10 cellular contexts compared by ENCODE assay signal in genomic region chr4:140296871-140297570, GRCh38.
DNase-seq lines count a peak whose midpoint lies in the region; ATAC-seq, FAIRE-seq and TF ChIP-seq lines count a peak whose summit lies in the region.
"Had no signal": no experiment of that assay in that cellular context is flagged by ENCODE, and none has a peak within 500 bp of the region (broad histone marks: within the 10 kb centered on the region; RNA-seq: fewer than 3 reads in every experiment).

No MANE protein-coding gene starts in this region.

- no peaks in the 10 kb centered on the region for H3K9me3 Mint-ChIP-seq in naive thymus-derived CD4-positive, alpha-beta T cell

- DNase-seq in HTR-8/SVneo (ENCODE audit: insufficient read length, low spot score) (no peak), NCI-H748 (lab: John Stamatoyannopoulos, UW; ENCODE audit: unreplicated experiment) (peak; percentile 64), esophagus muscularis mucosa (ENCODE audit: extremely low spot score) (no peak), sigmoid colon (no peak)
- DNase-seq in naive thymus-derived CD4-positive, alpha-beta T cell, result no peak
- DNase-seq: activated CD8-positive, alpha-beta memory T cell treated with anti-CD3 and anti-CD28 coated beads, Interleukin-2, amount 10 ng/mL, durations not matched to agents 7 days and 5 days; NCI-H774 had no signal

- TF ChIP-seq EP300 in esophagus muscularis mucosa (IDR thresholded peaks at IDR 0.05) (no peak), sigmoid colon (IDR thresholded peaks at IDR 0.05) (no peak)

- intact Hi-C loops in esophagus muscularis mucosa (cut with DNase I) (no loop called here), sigmoid colon (cut with DNase I) (no loop called here)
- intact Hi-C loops in naive thymus-derived CD4-positive, alpha-beta T cell (cut with micrococcal nuclease), result no loop called here

- no peak overlapping the region for H3K4me3 Mint-ChIP-seq in naive thymus-derived CD4-positive, alpha-beta T cell
- H3K4me3 Mint-ChIP-seq: activated CD8-positive, alpha-beta memory T cell treated with anti-CD3 and anti-CD28 coated beads, Interleukin-2, amount 10 ng/mL, durations not matched to agents 7 days and 5 days had no signal

- TF ChIP-seq POLR2A in esophagus muscularis mucosa (IDR thresholded peaks at IDR 0.05; ENCODE audit: low read depth) (no peak), sigmoid colon (IDR thresholded peaks at IDR 0.05) (no peak)

- no peak for ATAC-seq in HG02981 (IDR thresholded peaks at IDR 0.05; ENCODE audit: unreplicated experiment)
- ATAC-seq in GM18873 (IDR thresholded peaks at IDR 0.05; ENCODE audit: low FRiP score, unreplicated experiment), result no peak
- no peak for ATAC-seq in naive thymus-derived CD4-positive, alpha-beta T cell
- ATAC-seq: activated CD8-positive, alpha-beta memory T cell treated with anti-CD3 and anti-CD28 coated beads, Interleukin-2, amount 10 ng/mL, durations not matched to agents 7 days and 5 days had no signal

- TF ChIP-seq CTCF in esophagus muscularis mucosa (IDR thresholded peaks at IDR 0.05) (no peak), sigmoid colon (IDR thresholded peaks at IDR 0.05) (no peak)

- peaks cover 0 to 15% (median 0%) of the 10 kb centered on the region in 5 donors for H3K27me3 Mint-ChIP-seq in naive thymus-derived CD4-positive, alpha-beta T cell

- peak overlapping the region in 2 of 4 donors; percentile 3 to 30 for H3K4me3 ChIP-seq in esophagus muscularis mucosa
- peak overlapping the region in 1 of 4 donors; percentile 9 for H3K4me3 ChIP-seq in sigmoid colon
- no peak overlapping the region for H3K4me3 ChIP-seq in naive thymus-derived CD4-positive, alpha-beta T cell (ENCODE audit: low read length)

- WGBS in esophagus muscularis mucosa, result 66% methylated on average over 10 of the region's 10 CpGs
- WGBS in sigmoid colon, 2 donors, result 44 to 60% methylated on average over 10 of the region's 10 CpGs

- peak; percentile 74 for FAIRE-seq in HTR-8/SVneo (lab: Jason Lieb, UNC)

- H3K36me3 Mint-ChIP-seq in naive thymus-derived CD4-positive, alpha-beta T cell, result no peaks in the 10 kb centered on the region
- H3K36me3 Mint-ChIP-seq: activated CD8-positive, alpha-beta memory T cell treated with anti-CD3 and anti-CD28 coated beads, Interleukin-2, amount 10 ng/mL, durations not matched to agents 7 days and 5 days had no signal

- peak overlapping the region; percentile 36 to 55 (median 46) for H3K27ac ChIP-seq in esophagus muscularis mucosa (replicated peaks in 1 of 4)
- peak overlapping the region; percentile 32 to 69 (median 56) for H3K27ac ChIP-seq in sigmoid colon
- H3K27ac ChIP-seq in naive thymus-derived CD4-positive, alpha-beta T cell (ENCODE audit: low read depth, low read length), result no peak overlapping the region

- H3K9me3 ChIP-seq in esophagus muscularis mucosa (no peaks in the 10 kb centered on the region), sigmoid colon (no peaks in the 10 kb centered on the region)
- H3K9me3 ChIP-seq in naive thymus-derived CD4-positive, alpha-beta T cell (ENCODE audit: control insufficient read depth in 2 of 3, low read length in 3 of 3), result no peaks in the 10 kb centered on the region

- H3K4me1 ChIP-seq in esophagus muscularis mucosa (peaks cover 9 to 30% (median 23%) of the 10 kb centered on the region in 4 donors), sigmoid colon (peaks cover 0 to 26% (median 19%) of the 10 kb centered on the region in 4 donors)
- H3K4me1 ChIP-seq in naive thymus-derived CD4-positive, alpha-beta T cell (ENCODE audit: control insufficient read depth in 2 of 2, insufficient read depth in 2 of 2, low read length in 2 of 2), result no peaks in the 10 kb centered on the region

- H3K4me1 Mint-ChIP-seq in naive thymus-derived CD4-positive, alpha-beta T cell, result peaks cover 0 to 5% (median 0%) of the 10 kb centered on the region in 7 donors
- H3K4me1 Mint-ChIP-seq: activated CD8-positive, alpha-beta memory T cell treated with anti-CD3 and anti-CD28 coated beads, Interleukin-2, amount 10 ng/mL, durations not matched to agents 7 days and 5 days had no signal

- CTCF ChIA-PET in naive thymus-derived CD4-positive, alpha-beta T cell (lab: Charles Lee), result no interaction called here

- no peaks in the 10 kb centered on the region for H3K36me3 ChIP-seq in esophagus muscularis mucosa
- H3K36me3 ChIP-seq in sigmoid colon, result no peaks in the 10 kb centered on the region
- no peaks in the 10 kb centered on the region for H3K36me3 ChIP-seq in naive thymus-derived CD4-positive, alpha-beta T cell (ENCODE audit: control insufficient read depth in 2 of 3, insufficient read depth in 3 of 3, low read length in 3 of 3)

- H3K27me3 ChIP-seq in esophagus muscularis mucosa, result no peaks in the 10 kb centered on the region
- no peaks in the 10 kb centered on the region for H3K27me3 ChIP-seq in sigmoid colon
- H3K27me3 ChIP-seq in naive thymus-derived CD4-positive, alpha-beta T cell (ENCODE audit: control insufficient read depth in 2 of 2, insufficient read depth in 2 of 2, low read length in 2 of 2), result no peaks in the 10 kb centered on the region
- H3K27me3 ChIP-seq: dorsolateral prefrontal cortex had no signal

- POLR2A ChIA-PET in naive thymus-derived CD4-positive, alpha-beta T cell (lab: Charles Lee), result no interaction called here

- no peak overlapping the region for H3K27ac Mint-ChIP-seq in naive thymus-derived CD4-positive, alpha-beta T cell
- H3K27ac Mint-ChIP-seq: activated CD8-positive, alpha-beta memory T cell treated with anti-CD3 and anti-CD28 coated beads, Interleukin-2, amount 10 ng/mL, durations not matched to agents 7 days and 5 days had no signal
